8 cellular contexts compared by ENCODE assay signal in the genomic region with DNA sequence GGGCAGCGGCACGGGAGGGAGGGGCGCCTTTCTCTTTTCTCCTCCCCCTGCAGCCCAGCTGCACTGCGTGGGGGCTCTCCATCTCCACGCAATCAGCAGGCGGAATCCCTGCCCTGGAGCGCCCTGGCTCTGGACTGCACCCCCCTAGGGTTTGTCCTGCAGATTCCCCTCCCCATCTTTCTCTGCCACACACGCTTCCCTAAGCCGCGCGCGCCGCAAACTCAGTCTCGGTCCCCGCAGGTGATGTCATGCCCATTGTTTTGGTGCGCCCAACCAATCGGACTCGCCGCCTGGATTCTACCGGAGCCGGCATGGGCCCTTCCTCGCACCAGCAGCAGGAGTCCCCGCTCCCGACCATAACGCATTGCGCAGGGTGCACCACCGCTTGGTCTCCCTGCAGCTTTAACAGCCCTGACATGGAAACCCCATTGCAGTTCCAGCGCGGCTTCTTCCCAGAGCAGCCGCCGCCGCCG. TPM values are rescaled to one million over a fixed set of nuclear protein-coding genes. Genes with fewer than 3 reads are reported as not detected.
A peak's percentile ranks its signal among the peaks of the same experiment; 100 is the strongest.
DNase-seq lines count a peak whose midpoint lies in the region; ATAC-seq and TF ChIP-seq lines count a peak whose summit lies in the region.

Gene KCNN2 (plus strand): TSS at position 347 of the 473 bp plus-strand sequence. CDS start 70 bp downstream, at position 417.

- no peaks in the 10 kb centered on the region for H3K9me2 ChIP-seq in PC-3 (replicated peaks; ENCODE audit: low read length)

- H3K9ac ChIP-seq in PC-3 (ENCODE audit: low read length) (no peak within 1 kb of the TSS), liver (ENCODE audit: low read depth in 1 of 2, low read length in 2 of 2) (peak within 1 kb of the TSS in 1 of 2 donors; percentile 38)

- no peaks in the 10 kb centered on the region for H3K4me1 ChIP-seq in PC-3 (ENCODE audit: insufficient read depth, low read length)
- peaks cover 2 to 28% (median 15%) of the 10 kb centered on the region in 4 donors for H3K4me1 ChIP-seq in liver (ENCODE audit: control insufficient read depth in 4 of 4, insufficient read depth in 4 of 4, low read length in 3 of 4)
- peaks cover 14% of the 10 kb centered on the region for H3K4me1 ChIP-seq in testis

- H3K36me3 ChIP-seq in PC-3 (ENCODE audit: low read depth, low read length) (no peaks in the 10 kb centered on the region), liver (ENCODE audit: control insufficient read depth in 4 of 4, insufficient read depth in 3 of 4, low read depth in 1 of 4, low read length in 3 of 4) (peaks cover 0 to under 1% (median 0%) of the 10 kb centered on the region in 4 donors), testis (ENCODE audit: low read depth, missing control alignments) (no peaks in the 10 kb centered on the region)

- CTCF ChIA-PET in PC-3 (lab: Charles Lee) = no interaction called here

- peak within 1 kb of the TSS; percentile 51; the same call in 1 of the 2 replicates for H3K4me2 ChIP-seq in PC-3 (ENCODE audit: low read length)

- BruUV-seq in PC-3 (replicated peaks; lab: Mats Ljungman, UMichigan) = no TSS peak

- H2AFZ ChIP-seq in PC-3 (ENCODE audit: low read length) = no peak within 1 kb of the TSS

- no peaks in the 10 kb centered on the region for H3K79me2 ChIP-seq in PC-3 (ENCODE audit: low read length)

- intact Hi-C loops in PC-3 (cut with micrococcal nuclease) (no loop called here), testis (cut with DNase I; ENCODE audit: low total_unique reads) (no loop called here)

- H3K27ac ChIP-seq in PC-3 (ENCODE audit: low read length) = no peak within 1 kb of the TSS
- H3K27ac ChIP-seq in liver (ENCODE audit: low read depth in 1 of 2, low read length in 2 of 2) = peak within 1 kb of the TSS; percentile 63 to 73
- peak within 1 kb of the TSS in 1 of 2 donors; percentile 10 for H3K27ac ChIP-seq in testis

- H3K36me3 Mint-ChIP-seq in immature natural killer cell = no peaks in the 10 kb centered on the region

- H3K4me1 Mint-ChIP-seq in immature natural killer cell = no peaks in the 10 kb centered on the region

- H3K4me3 ChIP-seq in PC-3 (ENCODE audit: low read length) (peak within 1 kb of the TSS; percentile 37; the same call in 1 of the 2 replicates), liver (ENCODE audit: low read depth in 1 of 3, low read length in 3 of 3) (peak within 1 kb of the TSS; percentile 84 to 95 (median 93)), testis (peak within 1 kb of the TSS; percentile 55 to 76)

- H3K9me3 ChIP-seq in PC-3 (ENCODE audit: low read length) (no peaks in the 10 kb centered on the region), liver (ENCODE audit: control insufficient read depth in 4 of 4, low read length in 3 of 4) (no peaks in the 10 kb centered on the region), testis (no peaks in the 10 kb centered on the region)

- no peaks in the 10 kb centered on the region for H4K20me1 ChIP-seq in PC-3 (ENCODE audit: low read length)

- WGBS in liver = 1% methylated on average over 33 of the region's 33 CpGs
- 0 to 3% methylated on average over 16 to 27 of the region's 33 CpGs for WGBS in testis, 2 donors

- H3K27me3 ChIP-seq in PC-3 (ENCODE audit: low read length) = peaks cover 56% of the 10 kb centered on the region
- H3K27me3 ChIP-seq in liver (ENCODE audit: control insufficient read depth in 4 of 4, insufficient read depth in 4 of 4, low read length in 3 of 4) = no peaks in the 10 kb centered on the region
- no peaks in the 10 kb centered on the region for H3K27me3 ChIP-seq in testis

- no peak for TF ChIP-seq POLR2A in testis (IDR thresholded peaks at IDR 0.05)

- H3K9me3 Mint-ChIP-seq in immature natural killer cell = peaks cover 0 to 19% (median 6%) of the 10 kb centered on the region in 6 donors

- no peak for TF ChIP-seq RAD21 in liver (IDR thresholded peaks at IDR 0.05)

- no peaks in the 10 kb centered on the region for H3F3A ChIP-seq in PC-3 (ENCODE audit: low read length, unreplicated experiment)

- peaks cover 11 to 16% (median 14%) of the 10 kb centered on the region in 3 donors for H3K27me3 Mint-ChIP-seq in immature natural killer cell (ENCODE audit: low read depth in 3 of 3)

- TF ChIP-seq CTCF in AG09319 (IDR thresholded peaks at IDR 0.05; ENCODE audit: low read depth, low read length) (no peak), PC-3 (conservative IDR thresholded peaks at IDR 0.05; ENCODE audit: low read depth, low read length) (no peak), liver (IDR thresholded peaks at IDR 0.05; ENCODE audit: low read depth, low read length, missing input control) (no peak), testis (IDR thresholded peaks at IDR 0.05) (no peak)

- no peak within 1 kb of the TSS for H3K4me3 Mint-ChIP-seq in immature natural killer cell

- POLR2A ChIA-PET in PC-3 (lab: Charles Lee; ENCODE audit: unreplicated experiment) = no interaction called here

- no peak within 1 kb of the TSS for H3K27ac Mint-ChIP-seq in immature natural killer cell

- ATAC-seq in HG03565 (IDR thresholded peaks at IDR 0.05; ENCODE audit: unreplicated experiment) = peak; percentile 40
- no peak for ATAC-seq in PC-3

- DNase-seq in AG09319 (ENCODE audit: extremely low read depth, low read depth) = peak; percentile 8
- DNase-seq in GM19238 (ENCODE audit: insufficient read length, low spot score) = peak; percentile 16
- DNase-seq in PC-3 = peak; percentile 3
- peak; percentile 88 to 89 for DNase-seq in dermis microvascular lymphatic vessel endothelial cell (ENCODE audit: low read depth in 2 of 2)
- DNase-seq in testis = peak; percentile 94
- no peak for DNase-seq in immature natural killer cell

TF ChIP-seq in liver, 16 proteins besides CTCF, POLR2A, EP300 and RAD21:
- TF ChIP-seq, protein P1, sequence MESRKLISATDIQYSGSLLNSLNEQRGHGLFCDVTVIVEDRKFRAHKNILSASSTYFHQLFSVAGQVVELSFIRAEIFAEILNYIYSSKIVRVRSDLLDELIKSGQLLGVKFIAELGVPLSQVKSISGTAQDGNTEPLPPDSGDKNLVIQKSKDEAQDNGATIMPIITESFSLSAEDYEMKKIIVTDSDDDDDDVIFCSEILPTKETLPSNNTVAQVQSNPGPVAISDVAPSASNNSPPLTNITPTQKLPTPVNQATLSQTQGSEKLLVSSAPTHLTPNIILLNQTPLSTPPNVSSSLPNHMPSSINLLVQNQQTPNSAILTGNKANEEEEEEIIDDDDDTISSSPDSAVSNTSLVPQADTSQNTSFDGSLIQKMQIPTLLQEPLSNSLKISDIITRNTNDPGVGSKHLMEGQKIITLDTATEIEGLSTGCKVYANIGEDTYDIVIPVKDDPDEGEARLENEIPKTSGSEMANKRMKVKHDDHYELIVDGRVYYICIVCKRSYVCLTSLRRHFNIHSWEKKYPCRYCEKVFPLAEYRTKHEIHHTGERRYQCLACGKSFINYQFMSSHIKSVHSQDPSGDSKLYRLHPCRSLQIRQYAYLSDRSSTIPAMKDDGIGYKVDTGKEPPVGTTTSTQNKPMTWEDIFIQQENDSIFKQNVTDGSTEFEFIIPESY (IDR thresholded peaks at IDR 0.05) = peak; percentile 39
- TF ChIP-seq GABPA (IDR thresholded peaks at IDR 0.05 in 1 of 2, conservative IDR thresholded peaks at IDR 0.05 in 1 of 2) (no peak), FOXA2 (IDR thresholded peaks at IDR 0.05) (no peak), ATF3 (IDR thresholded peaks at IDR 0.05) (no peak), TAF1 (conservative IDR thresholded peaks at IDR 0.05) (no peak), YY1 (IDR thresholded peaks at IDR 0.05) (peak; percentile 94), HNF4A (conservative IDR thresholded peaks at IDR 0.05) (no peak), FOXA1 (IDR thresholded peaks at IDR 0.05) (no peak), RXRA (IDR thresholded peaks at IDR 0.05) (peak in 1 of 2 donors; percentile 35), EGR1 (IDR thresholded peaks at IDR 0.05; ENCODE audit: low read depth in 2 of 2) (peak in 1 of 2 donors; percentile 17), JUND (IDR thresholded peaks at IDR 0.05) (peak; percentile 28 to 84)
- TF ChIP-seq, protein P2, sequence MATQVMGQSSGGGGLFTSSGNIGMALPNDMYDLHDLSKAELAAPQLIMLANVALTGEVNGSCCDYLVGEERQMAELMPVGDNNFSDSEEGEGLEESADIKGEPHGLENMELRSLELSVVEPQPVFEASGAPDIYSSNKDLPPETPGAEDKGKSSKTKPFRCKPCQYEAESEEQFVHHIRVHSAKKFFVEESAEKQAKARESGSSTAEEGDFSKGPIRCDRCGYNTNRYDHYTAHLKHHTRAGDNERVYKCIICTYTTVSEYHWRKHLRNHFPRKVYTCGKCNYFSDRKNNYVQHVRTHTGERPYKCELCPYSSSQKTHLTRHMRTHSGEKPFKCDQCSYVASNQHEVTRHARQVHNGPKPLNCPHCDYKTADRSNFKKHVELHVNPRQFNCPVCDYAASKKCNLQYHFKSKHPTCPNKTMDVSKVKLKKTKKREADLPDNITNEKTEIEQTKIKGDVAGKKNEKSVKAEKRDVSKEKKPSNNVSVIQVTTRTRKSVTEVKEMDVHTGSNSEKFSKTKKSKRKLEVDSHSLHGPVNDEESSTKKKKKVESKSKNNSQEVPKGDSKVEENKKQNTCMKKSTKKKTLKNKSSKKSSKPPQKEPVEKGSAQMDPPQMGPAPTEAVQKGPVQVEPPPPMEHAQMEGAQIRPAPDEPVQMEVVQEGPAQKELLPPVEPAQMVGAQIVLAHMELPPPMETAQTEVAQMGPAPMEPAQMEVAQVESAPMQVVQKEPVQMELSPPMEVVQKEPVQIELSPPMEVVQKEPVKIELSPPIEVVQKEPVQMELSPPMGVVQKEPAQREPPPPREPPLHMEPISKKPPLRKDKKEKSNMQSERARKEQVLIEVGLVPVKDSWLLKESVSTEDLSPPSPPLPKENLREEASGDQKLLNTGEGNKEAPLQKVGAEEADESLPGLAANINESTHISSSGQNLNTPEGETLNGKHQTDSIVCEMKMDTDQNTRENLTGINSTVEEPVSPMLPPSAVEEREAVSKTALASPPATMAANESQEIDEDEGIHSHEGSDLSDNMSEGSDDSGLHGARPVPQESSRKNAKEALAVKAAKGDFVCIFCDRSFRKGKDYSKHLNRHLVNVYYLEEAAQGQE (IDR thresholded peaks at IDR 0.05) = peak; percentile 34
- TF ChIP-seq, protein P3, sequence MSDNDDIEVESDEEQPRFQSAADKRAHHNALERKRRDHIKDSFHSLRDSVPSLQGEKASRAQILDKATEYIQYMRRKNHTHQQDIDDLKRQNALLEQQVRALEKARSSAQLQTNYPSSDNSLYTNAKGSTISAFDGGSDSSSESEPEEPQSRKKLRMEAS (IDR thresholded peaks at IDR 0.05) = peak; percentile 65

RNA-seq across cellular contexts. Expression of gene KCNN2, which starts in this region (rescaled TPM):
- total RNA-seq in PC-3 (2014; rRNA removed) (0.07 TPM in 1 of 2 replicates, not detected in the other), dermis microvascular lymphatic vessel endothelial cell (1.8 and 3.4 TPM in 2 replicates), liver (1 to 10 TPM in 1 of 2 donors, under 1 TPM in 1; 0.09 to 4.6 TPM), testis (1 to 10 TPM; 7.3 to 9.7 TPM)
- polyA plus RNA-seq in liver (1 to 10 TPM; 2.9 to 3.2 TPM), testis (ENCODE audit: insufficient read depth, low read depth, low replicate concordance) (2.7 TPM), immature natural killer cell (not detected)

Comparison
In these comparisons a context has a peak if more than half of its experiments do, and no peak if none do; other contexts are left out.
1. Peak in DNase-seq, H3K4me3 ChIP-seq and H3K4me2 ChIP-seq in PC-3; RNA of the gene not detected or under 1 TPM.
2. DNase-seq: peak in AG09319 (single experiment), GM19238 (single experiment), dermis microvascular lymphatic vessel endothelial cell (2 of 2) and testis (single experiment); none in immature natural killer cell (0 of 3).
3. H3K4me3 ChIP-seq: peak in every context shown above with its lines; median percentile 93 in liver; 66 in testis; 37 in PC-3.